In the genomic region with DNA sequence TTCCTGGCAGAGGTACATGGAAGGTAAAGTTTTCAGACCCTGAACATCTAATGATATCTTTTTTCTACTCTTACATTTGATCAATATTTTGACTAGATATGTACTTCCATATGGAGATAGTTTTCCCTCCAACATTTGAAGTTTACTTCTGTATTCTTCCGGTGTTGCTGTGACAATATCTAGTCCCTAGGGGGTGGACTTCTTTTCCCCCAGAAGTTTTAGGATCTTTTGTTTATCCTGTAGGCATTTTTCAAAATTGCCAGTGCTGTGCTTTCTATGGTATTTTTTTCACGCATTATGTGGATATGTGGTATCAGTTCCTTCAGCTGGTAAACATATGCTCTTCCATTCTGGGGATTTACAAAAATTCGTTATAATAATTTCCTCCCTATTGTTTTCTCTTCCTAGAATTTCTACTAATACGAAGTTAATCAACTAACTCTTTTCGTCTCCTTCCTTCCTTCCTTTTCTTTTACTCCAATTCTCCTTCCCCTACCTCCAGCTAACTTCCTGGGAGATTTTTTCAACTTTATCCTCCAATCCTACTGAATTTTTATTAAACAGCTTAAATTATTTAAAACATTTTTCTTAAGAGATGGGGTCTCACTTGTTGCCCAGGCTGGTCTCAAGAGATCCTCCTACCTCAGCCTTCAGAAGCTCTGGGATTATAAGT, we compare ENCODE assay signal across 1 cellular context.
TF ChIP-seq lines count a peak whose summit lies in the region.

No MANE protein-coding gene starts in this region.

TF ChIP-seq in K562, 482 proteins besides CTCF, POLR2A, EP300 and RAD21 (continued from another document):
- TF ChIP-seq, protein P1, sequence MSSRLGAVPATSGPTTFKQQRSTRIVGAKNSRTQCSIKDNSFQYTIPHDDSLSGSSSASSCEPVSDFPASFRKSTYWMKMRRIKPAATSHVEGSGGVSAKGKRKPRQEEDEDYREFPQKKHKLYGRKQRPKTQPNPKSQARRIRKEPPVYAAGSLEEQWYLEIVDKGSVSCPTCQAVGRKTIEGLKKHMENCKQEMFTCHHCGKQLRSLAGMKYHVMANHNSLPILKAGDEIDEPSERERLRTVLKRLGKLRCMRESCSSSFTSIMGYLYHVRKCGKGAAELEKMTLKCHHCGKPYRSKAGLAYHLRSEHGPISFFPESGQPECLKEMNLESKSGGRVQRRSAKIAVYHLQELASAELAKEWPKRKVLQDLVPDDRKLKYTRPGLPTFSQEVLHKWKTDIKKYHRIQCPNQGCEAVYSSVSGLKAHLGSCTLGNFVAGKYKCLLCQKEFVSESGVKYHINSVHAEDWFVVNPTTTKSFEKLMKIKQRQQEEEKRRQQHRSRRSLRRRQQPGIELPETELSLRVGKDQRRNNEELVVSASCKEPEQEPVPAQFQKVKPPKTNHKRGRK (tag; IDR thresholded peaks at IDR 0.05): peak; percentile 94
